In the genomic region with DNA sequence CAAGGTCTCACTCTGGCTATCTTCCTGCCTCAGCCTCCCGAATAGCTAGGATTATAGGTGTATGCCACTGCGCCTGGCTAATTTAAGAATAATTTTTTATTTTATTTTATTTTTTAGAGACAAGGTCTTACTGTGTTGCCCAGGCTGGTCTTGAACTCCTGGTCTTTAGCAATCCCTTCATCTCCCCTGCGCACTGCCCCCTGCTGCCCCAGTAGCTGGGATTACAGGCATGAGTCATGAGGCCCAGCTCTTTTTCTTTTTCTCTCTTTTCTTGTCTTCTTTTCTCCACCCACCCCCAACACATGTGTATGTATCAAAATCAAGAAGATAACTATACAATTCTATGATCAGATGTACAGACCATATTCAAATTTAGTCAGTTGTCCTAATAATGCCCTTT, we compare ENCODE assay signal across 1 cellular context.
TF ChIP-seq lines count a peak whose summit lies in the region.

No MANE protein-coding gene starts in this region.

TF ChIP-seq in IMR-90, 13 proteins besides CTCF, POLR2A, EP300 and RAD21 (continued from another document):
- TF ChIP-seq, protein P1, sequence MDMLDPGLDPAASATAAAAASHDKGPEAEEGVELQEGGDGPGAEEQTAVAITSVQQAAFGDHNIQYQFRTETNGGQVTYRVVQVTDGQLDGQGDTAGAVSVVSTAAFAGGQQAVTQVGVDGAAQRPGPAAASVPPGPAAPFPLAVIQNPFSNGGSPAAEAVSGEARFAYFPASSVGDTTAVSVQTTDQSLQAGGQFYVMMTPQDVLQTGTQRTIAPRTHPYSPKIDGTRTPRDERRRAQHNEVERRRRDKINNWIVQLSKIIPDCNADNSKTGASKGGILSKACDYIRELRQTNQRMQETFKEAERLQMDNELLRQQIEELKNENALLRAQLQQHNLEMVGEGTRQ (IDR thresholded peaks at IDR 0.05; ENCODE audit: low read depth, low read length), result no peak
- no peak for TF ChIP-seq MXI1 (IDR thresholded peaks at IDR 0.05; ENCODE audit: borderline replicate concordance, low read depth, low read length)
- TF ChIP-seq RFX5 (IDR thresholded peaks at IDR 0.05; ENCODE audit: low read depth, low read length), result no peak
- no peak for TF ChIP-seq RCOR1 (IDR thresholded peaks at IDR 0.05; ENCODE audit: insufficient replicate concordance, low read length)
- TF ChIP-seq SMC3 (IDR thresholded peaks at IDR 0.05; ENCODE audit: low read depth, low read length), result no peak
- TF ChIP-seq BHLHE40 (IDR thresholded peaks at IDR 0.05; ENCODE audit: low read depth, low read length), result no peak
